ENCODE assay signal across 17 cellular contexts in the genomic region with DNA sequence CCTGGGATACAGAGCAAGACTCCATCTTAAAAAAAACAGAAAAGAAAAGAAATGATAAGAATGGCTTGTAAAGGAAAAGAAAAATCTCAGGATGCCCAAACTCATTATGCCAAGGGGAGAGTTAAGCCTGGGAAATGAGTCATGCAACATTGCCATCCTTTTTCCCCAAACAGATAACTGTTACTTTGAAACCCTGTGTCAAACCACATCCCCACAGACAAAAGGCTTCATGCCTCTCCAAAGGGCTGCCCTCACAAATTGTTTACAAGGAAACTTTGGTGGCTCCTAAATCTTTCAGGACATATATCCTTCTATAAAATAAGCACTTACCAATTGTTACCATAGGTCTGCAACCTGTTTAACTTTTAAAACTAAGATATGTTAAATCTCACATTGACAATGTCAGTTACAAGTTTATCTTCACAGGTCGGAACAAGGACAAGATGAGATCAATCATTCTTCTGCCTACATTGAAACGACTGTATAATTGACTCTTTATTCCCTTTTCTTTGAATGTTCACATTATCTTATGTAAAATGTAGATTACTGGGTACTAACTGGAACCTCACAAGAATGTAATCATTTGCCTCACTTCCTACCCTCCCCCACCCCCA. TPM values are rescaled to one million over a fixed set of nuclear protein-coding genes. Genes with fewer than 3 reads are reported as not detected.
DNase-seq lines count a peak whose midpoint lies in the region; ATAC-seq, FAIRE-seq and TF ChIP-seq lines count a peak whose summit lies in the region.
"Had no signal": no experiment of that assay in that cellular context is flagged by ENCODE, and none has a peak within 500 bp of the region (broad histone marks: within the 10 kb centered on the region; RNA-seq: fewer than 3 reads in every experiment).

No MANE protein-coding gene starts in this region.

- H3K9me1 ChIP-seq in keratinocyte (ENCODE audit: control insufficient read depth, extremely low read depth, insufficient read depth, low read length): no peaks in the 10 kb centered on the region

- POLR2A ChIA-PET in CD4-positive, alpha-beta memory T cell (lab: Charles Lee; ENCODE audit: partially characterized antibody): interaction anchor here (2.2 to 2.8 kb wide), 3 partner anchors 10 to 18 kb away, joined by 12 to 32 read pairs (median 29); partner anchors contain the start of gene SENP7
- POLR2A ChIA-PET in activated CD4-positive, alpha-beta memory T cell treated with anti-CD3 and anti-CD28 coated beads, Interleukin-2, amount 10 ng/mL, durations not matched to agents 7 days and 5 days (lab: Charles Lee): interaction anchor here (2.2 kb wide), 1 partner anchor 30 kb away, joined by 6 read pairs; the partner anchor contains the start of gene TRMT10C

- H3K27ac Mint-ChIP-seq in CD4-positive, alpha-beta memory T cell: peak overlapping the region; percentile 63 to 93 (median 89)
- peak overlapping the region; percentile 30 for H3K27ac Mint-ChIP-seq in activated CD4-positive, alpha-beta memory T cell treated with anti-CD3 and anti-CD28 coated beads, Interleukin-2, amount 10 ng/mL, durations not matched to agents 7 days and 5 days

- CTCF ChIA-PET in CD4-positive, alpha-beta memory T cell (lab: Charles Lee; ENCODE audit: partially characterized antibody): interaction anchor here (1.6 to 2.1 kb wide), 2 partner anchors 10 to 13 kb away, joined by 3 to 8 read pairs; no protein-coding TSS in a partner anchor
- CTCF ChIA-PET in activated CD4-positive, alpha-beta memory T cell treated with anti-CD3 and anti-CD28 coated beads, Interleukin-2, amount 10 ng/mL, durations not matched to agents 7 days and 5 days (lab: Charles Lee): no interaction called here

- peaks cover 0 to 7% (median under 1%) of the 10 kb centered on the region in 8 donors for H3K9me3 Mint-ChIP-seq in CD4-positive, alpha-beta memory T cell
- H3K9me3 Mint-ChIP-seq in activated CD4-positive, alpha-beta memory T cell treated with anti-CD3 and anti-CD28 coated beads, Interleukin-2, amount 10 ng/mL, durations not matched to agents 7 days and 5 days: peaks cover 11% of the 10 kb centered on the region

- peak in 2 of 5 donors; percentile 21 to 51 for DNase-seq in CD4-positive, alpha-beta memory T cell
- DNase-seq in HTR-8/SVneo (ENCODE audit: insufficient read length, low spot score): peak; percentile 18
- DNase-seq in activated CD4-positive, alpha-beta memory T cell treated with anti-CD3 and anti-CD28 coated beads, Interleukin-2, amount 10 ng/mL, durations not matched to agents 7 days and 5 days: no peak
- DNase-seq in keratinocyte (ENCODE audit: low read depth, low spot score): no peak
- no peak for DNase-seq in C1 segment of cervical spinal cord (lab: John Stamatoyannopoulos, UW)
- no peak for DNase-seq in KG1 (lab: John Stamatoyannopoulos, UW)
- DNase-seq: anterior cingulate cortex, erythroblast, heart left ventricle, NCI-H748 treated with DMSO at 0.1 percent for 48 hours, posterior cingulate gyrus, RPMI8226 had no signal

- no peaks in the 10 kb centered on the region for H4K20me1 ChIP-seq in keratinocyte (ENCODE audit: control insufficient read depth, extremely low read depth, insufficient read depth, low read length)

- no peak overlapping the region for H2AFZ ChIP-seq in keratinocyte (ENCODE audit: control insufficient read depth, low read length)

- H3K36me3 ChIP-seq in CD4-positive, alpha-beta memory T cell (ENCODE audit: insufficient read depth, low read length): no peaks in the 10 kb centered on the region
- no peaks in the 10 kb centered on the region for H3K36me3 ChIP-seq in keratinocyte (ENCODE audit: control insufficient read depth in 2 of 2, extremely low read depth in 1 of 2, insufficient read depth in 2 of 2, low read length in 2 of 2)
- H3K36me3 ChIP-seq: heart left ventricle, suprapubic skin had no signal

- H3K27me3 Mint-ChIP-seq in CD4-positive, alpha-beta memory T cell: no peaks in the 10 kb centered on the region
- peaks cover 2% of the 10 kb centered on the region for H3K27me3 Mint-ChIP-seq in activated CD4-positive, alpha-beta memory T cell treated with anti-CD3 and anti-CD28 coated beads, Interleukin-2, amount 10 ng/mL, durations not matched to agents 7 days and 5 days

- H3K4me3 ChIP-seq in CD4-positive, alpha-beta memory T cell (ENCODE audit: low read length in 2 of 2): no peak overlapping the region
- H3K4me3 ChIP-seq in keratinocyte (ENCODE audit: control insufficient read depth in 2 of 3, extremely low read depth in 1 of 3, insufficient read depth in 2 of 3, low read depth in 1 of 3, low read length in 3 of 3): no peak overlapping the region
- H3K4me3 ChIP-seq: heart left ventricle, suprapubic skin had no signal

- no peak for ATAC-seq in HG03457 (IDR thresholded peaks at IDR 0.05; ENCODE audit: unreplicated experiment)
- ATAC-seq in HG02973 (IDR thresholded peaks at IDR 0.05; ENCODE audit: unreplicated experiment): no peak
- ATAC-seq: heart left ventricle had no signal

- no peaks in the 10 kb centered on the region for H3K79me2 ChIP-seq in keratinocyte (ENCODE audit: control insufficient read depth, insufficient read depth, low read length)

- intact Hi-C loops in CD4-positive, alpha-beta memory T cell (cut with micrococcal nuclease): loop anchor here (2.0 kb wide), 2 partner anchors 13 to 19 kb away; partner anchors contain the start of gene SENP7

- no peaks in the 10 kb centered on the region for H3K9me3 ChIP-seq in CD4-positive, alpha-beta memory T cell (ENCODE audit: control insufficient read depth in 1 of 2, low read length in 2 of 2)
- H3K9me3 ChIP-seq in keratinocyte (ENCODE audit: control insufficient read depth, low read depth, low read length): no peaks in the 10 kb centered on the region
- H3K9me3 ChIP-seq: heart left ventricle, suprapubic skin had no signal

- H3K4me3 Mint-ChIP-seq in CD4-positive, alpha-beta memory T cell: peak overlapping the region in 6 of 8 donors; percentile 9 to 72 (median 46)
- no peak overlapping the region for H3K4me3 Mint-ChIP-seq in activated CD4-positive, alpha-beta memory T cell treated with anti-CD3 and anti-CD28 coated beads, Interleukin-2, amount 10 ng/mL, durations not matched to agents 7 days and 5 days

- no peak overlapping the region for H3K4me2 ChIP-seq in keratinocyte (ENCODE audit: control insufficient read depth, extremely low read depth, insufficient read depth, low read depth, low read length)

- H3K27ac ChIP-seq in CD4-positive, alpha-beta memory T cell (ENCODE audit: low read depth, low read length): no peak overlapping the region
- H3K27ac ChIP-seq in keratinocyte (ENCODE audit: control insufficient read depth, insufficient read depth, low read length): no peak overlapping the region
- H3K27ac ChIP-seq: heart left ventricle, HL-60, suprapubic skin had no signal

- no peak for TF ChIP-seq CTCF in keratinocyte (optimal IDR thresholded peaks at IDR 0.05 in 1 of 3, IDR thresholded peaks at IDR 0.05 in 1 of 3, conservative IDR thresholded peaks at IDR 0.05 in 1 of 3; ENCODE audit: extremely low read depth in 1 of 3, insufficient read depth in 2 of 3, low read length in 3 of 3)

- dilution Hi-C loops in keratinocyte (cut with MboI; ENCODE audit: extremely low pct_ligation_motif_present, low sequenced_read_pairs): no loop called here

- H3K27me3 ChIP-seq in CD4-positive, alpha-beta memory T cell (ENCODE audit: insufficient read depth, low read length): no peaks in the 10 kb centered on the region
- no peaks in the 10 kb centered on the region for H3K27me3 ChIP-seq in keratinocyte (ENCODE audit: control insufficient read depth, extremely low read depth, insufficient read depth, low read length)
- H3K27me3 ChIP-seq: heart left ventricle, suprapubic skin had no signal

- peaks cover 35 to 42% (median 41%) of the 10 kb centered on the region in 4 donors for H3K4me1 Mint-ChIP-seq in CD4-positive, alpha-beta memory T cell
- H3K4me1 Mint-ChIP-seq in activated CD4-positive, alpha-beta memory T cell treated with anti-CD3 and anti-CD28 coated beads, Interleukin-2, amount 10 ng/mL, durations not matched to agents 7 days and 5 days: peaks cover 30% of the 10 kb centered on the region

- peaks cover 40% of the 10 kb centered on the region for H3K4me1 ChIP-seq in CD4-positive, alpha-beta memory T cell (ENCODE audit: insufficient read depth, low read length)
- H3K4me1 ChIP-seq in keratinocyte (ENCODE audit: control insufficient read depth, extremely low read depth, insufficient read depth, low read length): peaks cover 18% of the 10 kb centered on the region
- H3K4me1 ChIP-seq: suprapubic skin had no signal

- H3K9ac ChIP-seq in keratinocyte (ENCODE audit: control insufficient read depth, extremely low read depth, insufficient read depth, low read length): no peak overlapping the region

- no peaks in the 10 kb centered on the region for H3K36me3 Mint-ChIP-seq in CD4-positive, alpha-beta memory T cell
- H3K36me3 Mint-ChIP-seq in activated CD4-positive, alpha-beta memory T cell treated with anti-CD3 and anti-CD28 coated beads, Interleukin-2, amount 10 ng/mL, durations not matched to agents 7 days and 5 days (ENCODE audit: low read depth): peaks cover 8% of the 10 kb centered on the region

- FAIRE-seq in HTR-8/SVneo (lab: Jason Lieb, UNC) (no peak), keratinocyte (lab: Jason Lieb, UNC) (peak; percentile 62)
- FAIRE-seq: colon had no signal

RNA-seq across cellular contexts. Expression of gene SENP7, which starts 18.6 kb away (rescaled TPM):
- 10 to 100 TPM; 69.7 to 69.8 TPM for total RNA-seq in CD4-positive, alpha-beta memory T cell
- 10 to 100 TPM in 1 of 2 donors, 1 to 10 TPM in 1; 9.7 to 11.8 TPM for polyA plus RNA-seq in CD4-positive, alpha-beta memory T cell
- total RNA-seq in activated CD4-positive, alpha-beta memory T cell treated with anti-CD3 and anti-CD28 coated beads, Interleukin-2, amount 10 ng/mL, durations not matched to agents 7 days and 5 days: 10 to 100 TPM; 28.3 to 30.5 TPM
- 2.7 to 7.4 TPM (median 5.2 TPM) in 3 replicates for polyA plus RNA-seq in keratinocyte
- polyA plus RNA-seq in keratinocyte (2011; ENCODE audit: low read depth): 7.2 TPM
- polyA plus RNA-seq in keratinocyte (2011; cell fraction: cytosol; rRNA removed): 1.7 and 3.9 TPM in 2 replicates
- 10.8 and 12.4 TPM in 2 replicates for polyA plus RNA-seq in keratinocyte (2011; cell fraction: nucleus; rRNA removed)
- 2.6 TPM in 2 replicates for polyA plus RNA-seq in keratinocyte (2012; ENCODE audit: low replicate concordance)
- polyA minus RNA-seq in keratinocyte: 0.95 to 15.5 TPM (median 5.7 TPM) in 3 replicates
- polyA minus RNA-seq in keratinocyte (2011; cell fraction: cytosol; rRNA and poly(A)+ RNA removed): 1.9 TPM
- polyA minus RNA-seq in keratinocyte (2011; cell fraction: nucleus; rRNA and poly(A)+ RNA removed): 10.3 and 21.9 TPM in 2 replicates

RNA-seq across cellular contexts. Expression of gene TRMT10C, which starts 30.1 kb away (rescaled TPM):
- total RNA-seq in CD4-positive, alpha-beta memory T cell: 10 to 100 TPM; 23.3 to 24.8 TPM
- 10 to 100 TPM; 35.5 to 47.8 TPM for polyA plus RNA-seq in CD4-positive, alpha-beta memory T cell
- 10 to 100 TPM; 21.4 to 22.7 TPM for total RNA-seq in activated CD4-positive, alpha-beta memory T cell treated with anti-CD3 and anti-CD28 coated beads, Interleukin-2, amount 10 ng/mL, durations not matched to agents 7 days and 5 days
- polyA plus RNA-seq in keratinocyte: 21.6 to 35.5 TPM (median 25.6 TPM) in 3 replicates
- polyA plus RNA-seq in keratinocyte (2011; ENCODE audit: low read depth): 11.9 TPM
- 14.8 and 28.2 TPM in 2 replicates for polyA plus RNA-seq in keratinocyte (2011; cell fraction: cytosol; rRNA removed)
- polyA plus RNA-seq in keratinocyte (2011; cell fraction: nucleus; rRNA removed): 24.1 and 32.1 TPM in 2 replicates
- 19.9 and 26.4 TPM in 2 replicates for polyA plus RNA-seq in keratinocyte (2012; ENCODE audit: low replicate concordance)
- polyA minus RNA-seq in keratinocyte: 4.1 to 16.6 TPM (median 11.3 TPM) in 3 replicates
- 17.5 TPM for polyA minus RNA-seq in keratinocyte (2011; cell fraction: cytosol; rRNA and poly(A)+ RNA removed)
- 9.3 and 16.2 TPM in 2 replicates for polyA minus RNA-seq in keratinocyte (2011; cell fraction: nucleus; rRNA and poly(A)+ RNA removed)

RNA-seq across cellular contexts. Expression of gene PCNP, which starts 42.4 kb away (rescaled TPM):
- total RNA-seq in CD4-positive, alpha-beta memory T cell: 100 to 1,000 TPM; 172 to 189 TPM
- 100 to 1,000 TPM; 117 to 155 TPM for polyA plus RNA-seq in CD4-positive, alpha-beta memory T cell
- total RNA-seq in activated CD4-positive, alpha-beta memory T cell treated with anti-CD3 and anti-CD28 coated beads, Interleukin-2, amount 10 ng/mL, durations not matched to agents 7 days and 5 days: 100 to 1,000 TPM; 163 to 172 TPM
- 37.9 to 97.8 TPM (median 73.0 TPM) in 3 replicates for polyA plus RNA-seq in keratinocyte
- polyA plus RNA-seq in keratinocyte (2011; ENCODE audit: low read depth): 64.6 TPM
- 49.7 and 100 TPM in 2 replicates for polyA plus RNA-seq in keratinocyte (2011; cell fraction: cytosol; rRNA removed)
- polyA plus RNA-seq in keratinocyte (2011; cell fraction: nucleus; rRNA removed): 39.3 and 55.4 TPM in 2 replicates
- polyA plus RNA-seq in keratinocyte (2012; ENCODE audit: low replicate concordance): 93.2 and 142 TPM in 2 replicates
- polyA minus RNA-seq in keratinocyte: 6.0 to 35.3 TPM (median 10.2 TPM) in 3 replicates
- polyA minus RNA-seq in keratinocyte (2011; cell fraction: cytosol; rRNA and poly(A)+ RNA removed): 24.9 TPM
- 8.2 and 18.2 TPM in 2 replicates for polyA minus RNA-seq in keratinocyte (2011; cell fraction: nucleus; rRNA and poly(A)+ RNA removed)
